In the genomic region with DNA sequence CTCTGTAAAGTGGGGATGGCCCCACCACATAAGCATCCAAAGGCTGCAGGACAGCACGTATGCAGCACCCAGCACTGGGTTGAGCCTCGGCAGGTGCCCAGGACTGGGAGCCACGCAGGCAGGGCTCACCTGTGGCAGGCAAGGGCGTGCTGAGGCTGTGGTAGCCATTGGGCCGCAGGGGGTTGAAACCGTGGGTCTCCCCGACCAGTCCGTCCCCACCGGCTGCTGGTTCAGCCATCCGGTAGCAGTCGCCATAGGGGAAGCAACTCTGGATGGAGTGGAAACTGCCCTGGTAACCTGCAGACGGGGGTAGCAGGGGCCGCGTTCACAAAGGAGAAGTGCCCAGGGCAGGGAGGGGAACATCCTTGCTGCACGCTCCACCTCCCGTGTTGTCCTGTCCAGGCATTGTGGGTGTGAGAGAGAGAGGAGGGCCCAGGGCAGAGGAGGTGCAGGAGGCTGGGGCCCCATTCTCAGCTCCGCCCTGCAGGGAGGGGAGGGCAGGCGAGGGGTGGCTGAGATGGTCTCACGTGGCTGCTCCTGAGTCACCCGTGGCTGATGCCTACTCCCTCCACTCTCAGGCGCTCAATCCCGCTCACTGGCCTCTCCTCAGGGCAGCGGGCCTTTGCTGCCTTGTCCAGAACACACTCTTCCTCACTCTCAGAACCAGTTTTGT, we compare ENCODE assay signal across 2 cellular contexts.
TF ChIP-seq lines count a peak whose summit lies in the region.

No MANE protein-coding gene starts in this region.

TF ChIP-seq in SK-N-SH treated with all-trans-retinoic acid at 6 μM for 48 hours, 23 proteins besides CTCF, POLR2A, EP300 and RAD21 (continued from another document):
- TF ChIP-seq, protein P1, sequence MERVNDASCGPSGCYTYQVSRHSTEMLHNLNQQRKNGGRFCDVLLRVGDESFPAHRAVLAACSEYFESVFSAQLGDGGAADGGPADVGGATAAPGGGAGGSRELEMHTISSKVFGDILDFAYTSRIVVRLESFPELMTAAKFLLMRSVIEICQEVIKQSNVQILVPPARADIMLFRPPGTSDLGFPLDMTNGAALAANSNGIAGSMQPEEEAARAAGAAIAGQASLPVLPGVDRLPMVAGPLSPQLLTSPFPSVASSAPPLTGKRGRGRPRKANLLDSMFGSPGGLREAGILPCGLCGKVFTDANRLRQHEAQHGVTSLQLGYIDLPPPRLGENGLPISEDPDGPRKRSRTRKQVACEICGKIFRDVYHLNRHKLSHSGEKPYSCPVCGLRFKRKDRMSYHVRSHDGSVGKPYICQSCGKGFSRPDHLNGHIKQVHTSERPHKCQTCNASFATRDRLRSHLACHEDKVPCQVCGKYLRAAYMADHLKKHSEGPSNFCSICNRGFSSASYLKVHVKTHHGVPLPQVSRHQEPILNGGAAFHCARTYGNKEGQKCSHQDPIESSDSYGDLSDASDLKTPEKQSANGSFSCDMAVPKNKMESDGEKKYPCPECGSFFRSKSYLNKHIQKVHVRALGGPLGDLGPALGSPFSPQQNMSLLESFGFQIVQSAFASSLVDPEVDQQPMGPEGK (CRISPR knock-in tag; IDR thresholded peaks at IDR 0.05; ENCODE audit: borderline replicate concordance), result no peak

TF ChIP-seq in SK-N-SH, 30 proteins besides CTCF, POLR2A, EP300 and RAD21 (continued from another document):
- TF ChIP-seq TEAD4 (IDR thresholded peaks at IDR 0.05; ENCODE audit: borderline replicate concordance, insufficient read depth), result no peak
- TF ChIP-seq, protein P2, sequence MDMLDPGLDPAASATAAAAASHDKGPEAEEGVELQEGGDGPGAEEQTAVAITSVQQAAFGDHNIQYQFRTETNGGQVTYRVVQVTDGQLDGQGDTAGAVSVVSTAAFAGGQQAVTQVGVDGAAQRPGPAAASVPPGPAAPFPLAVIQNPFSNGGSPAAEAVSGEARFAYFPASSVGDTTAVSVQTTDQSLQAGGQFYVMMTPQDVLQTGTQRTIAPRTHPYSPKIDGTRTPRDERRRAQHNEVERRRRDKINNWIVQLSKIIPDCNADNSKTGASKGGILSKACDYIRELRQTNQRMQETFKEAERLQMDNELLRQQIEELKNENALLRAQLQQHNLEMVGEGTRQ (IDR thresholded peaks at IDR 0.05; ENCODE audit: borderline replicate concordance, low read depth, low read length), result no peak
- TF ChIP-seq, protein P3, sequence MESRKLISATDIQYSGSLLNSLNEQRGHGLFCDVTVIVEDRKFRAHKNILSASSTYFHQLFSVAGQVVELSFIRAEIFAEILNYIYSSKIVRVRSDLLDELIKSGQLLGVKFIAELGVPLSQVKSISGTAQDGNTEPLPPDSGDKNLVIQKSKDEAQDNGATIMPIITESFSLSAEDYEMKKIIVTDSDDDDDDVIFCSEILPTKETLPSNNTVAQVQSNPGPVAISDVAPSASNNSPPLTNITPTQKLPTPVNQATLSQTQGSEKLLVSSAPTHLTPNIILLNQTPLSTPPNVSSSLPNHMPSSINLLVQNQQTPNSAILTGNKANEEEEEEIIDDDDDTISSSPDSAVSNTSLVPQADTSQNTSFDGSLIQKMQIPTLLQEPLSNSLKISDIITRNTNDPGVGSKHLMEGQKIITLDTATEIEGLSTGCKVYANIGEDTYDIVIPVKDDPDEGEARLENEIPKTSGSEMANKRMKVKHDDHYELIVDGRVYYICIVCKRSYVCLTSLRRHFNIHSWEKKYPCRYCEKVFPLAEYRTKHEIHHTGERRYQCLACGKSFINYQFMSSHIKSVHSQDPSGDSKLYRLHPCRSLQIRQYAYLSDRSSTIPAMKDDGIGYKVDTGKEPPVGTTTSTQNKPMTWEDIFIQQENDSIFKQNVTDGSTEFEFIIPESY (IDR thresholded peaks at IDR 0.05; ENCODE audit: borderline replicate concordance, low read depth), result no peak
- no peak for TF ChIP-seq CHD2 (IDR thresholded peaks at IDR 0.05; ENCODE audit: low read length, partially characterized antibody)
- TF ChIP-seq FOSL2 (IDR thresholded peaks at IDR 0.05; ENCODE audit: borderline replicate concordance, low read depth), result no peak
- no peak for TF ChIP-seq MXI1 (IDR thresholded peaks at IDR 0.05; ENCODE audit: low read depth, low read length)
